ENCODE assay signal across 16 cellular contexts in genomic region chr3:172204716-172205115, GRCh38.
DNase-seq lines count a peak whose midpoint lies in the region.
"Had no signal": no experiment of that assay in that cellular context is flagged by ENCODE, and none has a peak within 500 bp of the region (broad histone marks: within the 10 kb centered on the region; RNA-seq: fewer than 3 reads in every experiment).

No MANE protein-coding gene starts in this region.

- peak overlapping the region; percentile 99 for H3K27ac ChIP-seq in ACC112 (ENCODE audit: low read depth, low read length)
- H3K27ac ChIP-seq in skeletal muscle tissue (ENCODE audit: low read depth, low read length) = peak overlapping the region; percentile 79
- H3K27ac ChIP-seq: HL-60 had no signal

- DNase-seq in NCI-H2029 (lab: John Stamatoyannopoulos, UW) (peak; percentile 64), NCI-H2227 (lab: John Stamatoyannopoulos, UW; ENCODE audit: unreplicated experiment) (no peak), mucosa of gallbladder (ENCODE audit: low spot score) (no peak), DMS79 (lab: John Stamatoyannopoulos, UW) (no peak), COLO668 (lab: John Stamatoyannopoulos, UW; ENCODE audit: unreplicated experiment) (no peak)
- DNase-seq: activated CD4-positive, alpha-beta T cell treated with anti-CD3 and anti-CD28 coated beads, Interleukin-2, amount 50 U/mL, for 1 hour; activated naive CD4-positive, alpha-beta T cell treated with anti-CD3 and anti-CD28 coated beads, Interleukin-2, amount 10 ng/mL, durations not matched to agents 7 days and 5 days; naive thymus-derived CD4-positive, alpha-beta T cell; NCI-H2171 treated with DMSO at 0.1 percent for 48 hours; psoas muscle; stimulated activated naive CD4-positive, alpha-beta T cell treated with Interleukin-2 at 50 U/mL for 16 hours had no signal

- peaks cover 79% of the 10 kb centered on the region for H3K79me2 ChIP-seq in ACC112 (ENCODE audit: control insufficient read depth, insufficient read depth, low read length, unreplicated experiment)

- no peaks in the 10 kb centered on the region for H3K9me3 ChIP-seq in endocrine pancreas (ENCODE audit: control insufficient read depth, low read length)
- no peaks in the 10 kb centered on the region for H3K9me3 ChIP-seq in skeletal muscle tissue (ENCODE audit: control insufficient read depth in 3 of 3, low read length in 3 of 3)
- H3K9me3 ChIP-seq: psoas muscle had no signal

- no peak overlapping the region for H3K4me3 ChIP-seq in ACC112 (ENCODE audit: low read depth, low read length)
- peak overlapping the region; percentile 52 for H3K4me3 ChIP-seq in endocrine pancreas (ENCODE audit: control insufficient read depth, insufficient read depth, low read length)
- H3K4me3 ChIP-seq in skeletal muscle tissue (ENCODE audit: low read length in 3 of 3) = no peak overlapping the region
- H3K4me3 ChIP-seq: GM23338, psoas muscle had no signal

- peaks cover 66% of the 10 kb centered on the region for H3K4me1 ChIP-seq in ACC112 (ENCODE audit: control insufficient read depth, insufficient read depth, low read length, unreplicated experiment)
- peaks cover 11% of the 10 kb centered on the region for H3K4me1 ChIP-seq in endocrine pancreas (ENCODE audit: control insufficient read depth, insufficient read depth, low read length)
- H3K4me1 ChIP-seq in skeletal muscle tissue (ENCODE audit: control insufficient read depth in 3 of 3, insufficient read depth in 3 of 3, low read length in 3 of 3) = peaks cover 23 to 40% (median 38%) of the 10 kb centered on the region in 3 donors

- H2AFZ ChIP-seq in ACC112 (ENCODE audit: low read length, unreplicated experiment) = no peak overlapping the region
- H2AFZ ChIP-seq: GM23338 had no signal

- H3K36me3 ChIP-seq in ACC112 (ENCODE audit: insufficient read depth, low read length) = 0 out of 2 replicates have a peak, but pooled peaks cover 3% of the 10 kb centered on the region
- H3K36me3 ChIP-seq in endocrine pancreas (ENCODE audit: control insufficient read depth, insufficient read depth, low read length) = no peaks in the 10 kb centered on the region
- H3K36me3 ChIP-seq in skeletal muscle tissue (ENCODE audit: control insufficient read depth in 3 of 3, insufficient read depth in 3 of 3, low read length in 3 of 3) = no peaks in the 10 kb centered on the region

- H3K27me3 ChIP-seq in ACC112 (ENCODE audit: insufficient read depth, low read length) (no peaks in the 10 kb centered on the region), endocrine pancreas (ENCODE audit: control insufficient read depth, insufficient read depth, low read length) (no peaks in the 10 kb centered on the region), skeletal muscle tissue (ENCODE audit: control insufficient read depth in 3 of 3, insufficient read depth in 3 of 3, low read length in 3 of 3) (no peaks in the 10 kb centered on the region)

- H3K9ac ChIP-seq in endocrine pancreas (ENCODE audit: control insufficient read depth, insufficient read depth, low read length) (no peak overlapping the region), skeletal muscle tissue (ENCODE audit: low read depth in 1 of 3, low read length in 3 of 3) (no peak overlapping the region)
